Comparison of ENCODE assay signal across 20 cellular contexts in genomic region chr16:24217456-24217855, GRCh38. TPM values are rescaled to one million over a fixed set of nuclear protein-coding genes. Genes with fewer than 3 reads are reported as not detected.
DNase-seq lines count a peak whose midpoint lies in the region; ATAC-seq, FAIRE-seq and TF ChIP-seq lines count a peak whose summit lies in the region.
"Had no signal": no experiment of that assay in that cellular context is flagged by ENCODE, and none has a peak within 500 bp of the region (broad histone marks: within the 10 kb centered on the region; RNA-seq: fewer than 3 reads in every experiment).

No MANE protein-coding gene starts in this region.

- FAIRE-seq in small intestine (lab: Jason Lieb, UNC), result no peak
- FAIRE-seq: A549 had no signal

- WGBS in small intestine, 3 donors, result 21 to 61% (median 35%) methylated on average over 3 of the region's 3 CpGs

- no peak for TF ChIP-seq CTCF in A673 (conservative IDR thresholded peaks at IDR 0.05; ENCODE audit: low read depth, low read length)

- H3K27me3 ChIP-seq in A673 (replicated peaks; ENCODE audit: insufficient read depth, low read depth, low read length, poor library complexity) (no peaks in the 10 kb centered on the region), small intestine (ENCODE audit: control insufficient read depth in 2 of 2, insufficient read depth in 2 of 2, low read length in 2 of 2) (no peaks in the 10 kb centered on the region)
- H3K27me3 ChIP-seq: BLaER1 had no signal

- POLR2A ChIA-PET in A673 (lab: Charles Lee; ENCODE audit: low non-redundant PET), result no interaction called here

- H3K9me3 ChIP-seq in A673 (ENCODE audit: low read depth, low read length, poor library complexity, severe bottlenecking) (no peaks in the 10 kb centered on the region), T-helper 17 cell (ENCODE audit: control insufficient read depth, low read length, poor library complexity, severe bottlenecking) (no peaks in the 10 kb centered on the region), small intestine (ENCODE audit: control insufficient read depth, low read depth) (no peaks in the 10 kb centered on the region)
- H3K9me3 ChIP-seq: A549, BLaER1 had no signal

- peaks cover 30% of the 10 kb centered on the region for H3K36me3 ChIP-seq in A673 (ENCODE audit: insufficient read depth, low read length, poor library complexity, severe bottlenecking)
- no peaks in the 10 kb centered on the region for H3K36me3 ChIP-seq in small intestine (ENCODE audit: control insufficient read depth in 2 of 2, insufficient read depth in 2 of 2, low read length in 2 of 2)
- H3K36me3 ChIP-seq: BLaER1 had no signal

- TSS peak; percentile 5 for BruUV-seq in A673 (replicated peaks; lab: Mats Ljungman, UMichigan)

- H3K27ac Mint-ChIP-seq in T-helper 17 cell, result peak overlapping the region; percentile 27
- H3K27ac Mint-ChIP-seq: CD4-positive, alpha-beta memory T cell; HFFc6 had no signal

- DNase-seq in A673 (ENCODE audit: low spot score) (no peak), T-helper 17 cell (no peak), erythroblast (lab: John Stamatoyannopoulos, UW) (peak; percentile 83 to 87), small intestine (peak; percentile 66), COR-L47 (lab: John Stamatoyannopoulos, UW) (no peak), cardiac septum (ENCODE audit: low spot score) (no peak)
- DNase-seq: Calu3; CD4-positive, alpha-beta memory T cell; DMS79 treated with DMSO at 0.1 percent for 48 hours; GF-D8; GOT3; H7; HFFc6 had no signal

- no peak for TF ChIP-seq POLR2A in erythroblast (IDR thresholded peaks at IDR 0.05; ENCODE audit: low read length)

- no peaks in the 10 kb centered on the region for H3K27me3 Mint-ChIP-seq in T-helper 17 cell
- H3K27me3 Mint-ChIP-seq: CD4-positive, alpha-beta memory T cell had no signal

- H3K27ac ChIP-seq in A673 (ENCODE audit: low read depth, low read length, poor library complexity, severe bottlenecking), result no peak overlapping the region
- no peak overlapping the region for H3K27ac ChIP-seq in small intestine (ENCODE audit: low read depth in 1 of 2, low read length in 1 of 2)
- H3K27ac ChIP-seq: 22Rv1, A549, BLaER1 had no signal

- no peak overlapping the region for H3K4me3 Mint-ChIP-seq in T-helper 17 cell
- H3K4me3 Mint-ChIP-seq: CD14-positive monocyte; CD4-positive, alpha-beta memory T cell; HFFc6 had no signal

- ATAC-seq in T-helper 17 cell (no peak), HG03565 (IDR thresholded peaks at IDR 0.05; ENCODE audit: unreplicated experiment) (no peak)
- ATAC-seq: A549, HCT116 had no signal

- no peaks in the 10 kb centered on the region for H3K4me1 Mint-ChIP-seq in T-helper 17 cell
- H3K4me1 Mint-ChIP-seq: CD14-positive monocyte had no signal

- intact Hi-C loops in A673 (cut with micrococcal nuclease; ENCODE audit: unreplicated experiment) (no loop called here), cardiac septum (cut with DNase I) (no loop called here)

- CTCF ChIA-PET in A673 (lab: Charles Lee), result no interaction called here

- H3K4me1 ChIP-seq in A673 (ENCODE audit: insufficient read depth, low read length, poor library complexity, severe bottlenecking) (peaks cover 3% of the 10 kb centered on the region), small intestine (ENCODE audit: control insufficient read depth in 2 of 2, insufficient read depth in 1 of 2, low read depth in 1 of 2, low read length in 1 of 2) (no peaks in the 10 kb centered on the region)
- H3K4me1 ChIP-seq: A549, BLaER1 had no signal

- H3K4me3 ChIP-seq in A673 (ENCODE audit: low read depth, low read length, poor library complexity, severe bottlenecking) (no peak overlapping the region), small intestine (ENCODE audit: low read depth in 1 of 2, low read length in 2 of 2) (no peak overlapping the region)
- H3K4me3 ChIP-seq: A549, BLaER1 had no signal

- peaks cover 8% of the 10 kb centered on the region for H3K36me3 Mint-ChIP-seq in T-helper 17 cell (ENCODE audit: low read depth)

RNA-seq across cellular contexts. Expression of gene CACNG3, which starts 38.7 kb away (rescaled TPM):
- 3.5 and 3.6 TPM in 2 replicates for total RNA-seq in A673 (2021)
- total RNA-seq in T-helper 17 cell, result not detected
- polyA plus RNA-seq in small intestine, result not detected
- total RNA-seq in cardiac septum, result not detected
- total RNA-seq: Calu3; CD4-positive, alpha-beta memory T cell; H7; HFFc6 had no signal
- polyA plus RNA-seq: A549; AG04450; CD14-positive monocyte; CD4-positive, alpha-beta memory T cell had no signal

Comparison
In these comparisons a context has a peak if more than half of its experiments do, and no peak if none do; other contexts are left out.
1. DNase-seq: peak in erythroblast (2 of 2) and small intestine (single experiment); none in A673 (single experiment), T-helper 17 cell (0 of 3), COR-L47 (single experiment) and cardiac septum (single experiment).